Comparison of ENCODE assay signal across 12 cellular contexts in genomic region chr13:112432734-112433133, GRCh38. TPM values are rescaled to one million over a fixed set of nuclear protein-coding genes. Genes with fewer than 3 reads are reported as not detected.
"Had no signal": no experiment of that assay in that cellular context is flagged by ENCODE, and none has a peak within 500 bp of the region (broad histone marks: within the 10 kb centered on the region; RNA-seq: fewer than 3 reads in every experiment).

No MANE protein-coding gene starts in this region.

RNA-seq across cellular contexts. Expression of gene SPACA7, which starts 56.6 kb away (rescaled TPM):
- total RNA-seq: NCI-H460, OCI-LY7, PC-3, PC-9, Peyer's patch, Right ventricle myocardium inferior, Right ventricle myocardium superior, RPMI7951, SJCRH30, SJSA1, SK-MEL-5 had no signal
- polyA plus RNA-seq: SK-N-SH had no signal
